Comparison of ENCODE assay signal across 8 cellular contexts in genomic region chrX:48802813-48803261, GRCh38. TPM values are rescaled to one million over a fixed set of nuclear protein-coding genes. Genes with fewer than 3 reads are reported as not detected.
DNase-seq lines count a peak whose midpoint lies in the region; ATAC-seq, FAIRE-seq and TF ChIP-seq lines count a peak whose summit lies in the region.

No MANE protein-coding gene starts in this region.

- H3K27ac ChIP-seq in epithelial cell of prostate (peak overlapping the region; percentile 88), parathyroid adenoma (peak overlapping the region; percentile 96)

- H3K36me3 Mint-ChIP-seq in Calu3 (ENCODE audit: insufficient read depth, unreplicated experiment): peaks cover 45% of the 10 kb centered on the region

- no peaks in the 10 kb centered on the region for H3K27me3 ChIP-seq in parathyroid adenoma (ENCODE audit: control insufficient read depth, insufficient read depth, low read length)

- H3K9me3 ChIP-seq in parathyroid adenoma (ENCODE audit: control insufficient read depth, low read length): no peaks in the 10 kb centered on the region

- H2AFZ ChIP-seq in parathyroid adenoma: peak overlapping the region; percentile 77

- no peak for FAIRE-seq in GM12892 (lab: Jason Lieb, UNC)

- intact Hi-C loops in Calu3 (cut with micrococcal nuclease; ENCODE audit: unreplicated experiment): loop anchor here (10.0 kb wide), 2 partner anchors 112 to 242 kb away; partner anchors contain the start of genes PIM2, SLC35A2 and TFE3

- no peak for ATAC-seq in GM19397 (IDR thresholded peaks at IDR 0.05; ENCODE audit: unreplicated experiment)

- no peaks in the 10 kb centered on the region for H3K79me2 ChIP-seq in parathyroid adenoma

- H3K9ac ChIP-seq in parathyroid adenoma: no peak overlapping the region

- no peaks in the 10 kb centered on the region for H3K27me3 Mint-ChIP-seq in Calu3 (ENCODE audit: unreplicated experiment)

- CTCF ChIA-PET in Calu3 (lab: Charles Lee): no interaction called here

- no peak for TF ChIP-seq POLR2A in GM12892 (IDR thresholded peaks at IDR 0.05; ENCODE audit: low read depth, low read length)

- H3K4me1 ChIP-seq in parathyroid adenoma: no peaks in the 10 kb centered on the region

- DNase-seq in Calu3: no peak
- peak; percentile 13 for DNase-seq in RKO (ENCODE audit: low spot score)
- no peak for DNase-seq in epithelial cell of prostate (ENCODE audit: low read depth, low spot score)
- DNase-seq in superior temporal gyrus (ENCODE audit: extremely low spot score): no peak
- DNase-seq in GM12892 (ENCODE audit: insufficient read length): no peak
- DNase-seq in NK-92 treated with Interleukin-12 subunit alpha and Interleukin-12 subunit beta, amount 100 ng/mL, for 24 hours (lab: John Stamatoyannopoulos, UW): no peak

- H3K4me1 Mint-ChIP-seq in Calu3 (ENCODE audit: low read depth, unreplicated experiment): peaks cover 18% of the 10 kb centered on the region

- H3K9me3 Mint-ChIP-seq in Calu3 (ENCODE audit: low read depth, unreplicated experiment): no peaks in the 10 kb centered on the region

- peak overlapping the region; percentile 79 for H3K4me2 ChIP-seq in parathyroid adenoma (ENCODE audit: low read length)

- H3K4me3 Mint-ChIP-seq in Calu3 (ENCODE audit: low read depth, unreplicated experiment): peak overlapping the region; percentile 95

- no peak for TF ChIP-seq CTCF in Calu3 (IDR thresholded peaks at IDR 0.05; ENCODE audit: unreplicated experiment)
- TF ChIP-seq CTCF in parathyroid adenoma (IDR thresholded peaks at IDR 0.05): no peak

- TSS peak; percentile 72 for BruUV-seq in Calu3 (replicated peaks; lab: Mats Ljungman, UMichigan)

- peak overlapping the region; percentile 84 for H3K4me3 ChIP-seq in parathyroid adenoma (ENCODE audit: low read depth, low read length)

- no peaks in the 10 kb centered on the region for H3K36me3 ChIP-seq in parathyroid adenoma (ENCODE audit: control insufficient read depth, insufficient read depth, low read length)

- peak overlapping the region; percentile 98 for H3K27ac Mint-ChIP-seq in Calu3 (ENCODE audit: unreplicated experiment)

RNA-seq across cellular contexts. Expression of gene HDAC6, which starts 1.0 kb away (rescaled TPM):
- 68.1 and 78.7 TPM in 2 replicates for total RNA-seq in Calu3 (2022)
- 48.8 TPM for polyA plus RNA-seq in GM12892 (2012; ENCODE audit: missing spikeins)

RNA-seq across cellular contexts. Expression of gene GATA1, which starts 16.4 kb away (rescaled TPM):
- not detected in 2 replicates for total RNA-seq in Calu3 (2022)
- 0.40 TPM for polyA plus RNA-seq in GM12892 (2012; ENCODE audit: missing spikeins)

RNA-seq across cellular contexts. Expression of gene ERAS, which starts 23.5 kb away (rescaled TPM):
- total RNA-seq in Calu3 (2022): 0.47 and 0.49 TPM in 2 replicates
- polyA plus RNA-seq in GM12892 (2012; ENCODE audit: missing spikeins): not detected

RNA-seq across cellular contexts. Expression of gene PCSK1N, which starts 32.6 kb away (rescaled TPM):
- total RNA-seq in Calu3 (2022): 53.3 and 70.5 TPM in 2 replicates
- polyA plus RNA-seq in GM12892 (2012; ENCODE audit: missing spikeins): not detected

RNA-seq across cellular contexts. Expression of gene GLOD5, which starts 41.3 kb away (rescaled TPM):
- total RNA-seq in Calu3 (2022): not detected in 2 replicates
- polyA plus RNA-seq in GM12892 (2012; ENCODE audit: missing spikeins): not detected
